Comparison of ENCODE assay signal across 8 cellular contexts in genomic region chr2:216017365-216017764, GRCh38. TPM values are rescaled to one million over a fixed set of nuclear protein-coding genes. Genes with fewer than 3 reads are reported as not detected.
DNase-seq lines count a peak whose midpoint lies in the region; ATAC-seq lines count a peak whose summit lies in the region.

No MANE protein-coding gene starts in this region.

- POLR2A ChIA-PET in naive thymus-derived CD8-positive, alpha-beta T cell (lab: Charles Lee), result no interaction called here

- peak overlapping the region in 2 of 10 donors; percentile 9 to 20 for H3K4me3 Mint-ChIP-seq in naive thymus-derived CD8-positive, alpha-beta T cell

- peaks cover 21 to 44% (median 43%) of the 10 kb centered on the region in 4 donors for H3K4me1 Mint-ChIP-seq in naive thymus-derived CD8-positive, alpha-beta T cell

- DNase-seq in T1000 (lab: John Stamatoyannopoulos, UW), result peak; percentile 55
- no peak for DNase-seq in naive thymus-derived CD8-positive, alpha-beta T cell
- no peak for DNase-seq in NCI-H1105 (lab: John Stamatoyannopoulos, UW)
- no peak for DNase-seq in globus pallidus (ENCODE audit: low spot score)
- no peak for DNase-seq in SKM-1 treated with dmso at 0.1 percent for 144 hours (lab: John Stamatoyannopoulos, UW; ENCODE audit: unreplicated experiment)
- no peak for DNase-seq in NCI-H1436 (lab: John Stamatoyannopoulos, UW)

- no peaks in the 10 kb centered on the region for H3K27me3 Mint-ChIP-seq in naive thymus-derived CD8-positive, alpha-beta T cell

- H3K36me3 Mint-ChIP-seq in naive thymus-derived CD8-positive, alpha-beta T cell, result peaks cover 0 to 7% (median 2%) of the 10 kb centered on the region in 3 donors

- H3K27ac Mint-ChIP-seq in naive thymus-derived CD8-positive, alpha-beta T cell, result peak overlapping the region in 6 of 10 donors; percentile 22 to 92 (median 65)

- no peaks in the 10 kb centered on the region for H3K9me3 Mint-ChIP-seq in naive thymus-derived CD8-positive, alpha-beta T cell

- ATAC-seq in GM18520 (IDR thresholded peaks at IDR 0.05; ENCODE audit: unreplicated experiment), result peak; percentile 45
- peak; percentile 21 for ATAC-seq in HG02981 (IDR thresholded peaks at IDR 0.05; ENCODE audit: unreplicated experiment)
- no peak for ATAC-seq in naive thymus-derived CD8-positive, alpha-beta T cell

RNA-seq across cellular contexts. Expression of gene MREG, which starts 4.0 kb away (rescaled TPM):
- total RNA-seq in naive thymus-derived CD8-positive, alpha-beta T cell, result 1 to 10 TPM; 5.2 to 8.5 TPM
- 1 to 10 TPM in 2 of 3 donors, under 1 TPM in 1; 0.97 to 3.3 (median 2.7) TPM for polyA plus RNA-seq in naive thymus-derived CD8-positive, alpha-beta T cell

Comparison
In these comparisons a context has a peak if more than half of its experiments do, and no peak if none do; other contexts are left out.
1. ATAC-seq: peak in GM18520 (single experiment) and HG02981 (single experiment); none in naive thymus-derived CD8-positive, alpha-beta T cell (0 of 2).